Comparison of ENCODE assay signal across 9 cellular contexts in the genomic region with DNA sequence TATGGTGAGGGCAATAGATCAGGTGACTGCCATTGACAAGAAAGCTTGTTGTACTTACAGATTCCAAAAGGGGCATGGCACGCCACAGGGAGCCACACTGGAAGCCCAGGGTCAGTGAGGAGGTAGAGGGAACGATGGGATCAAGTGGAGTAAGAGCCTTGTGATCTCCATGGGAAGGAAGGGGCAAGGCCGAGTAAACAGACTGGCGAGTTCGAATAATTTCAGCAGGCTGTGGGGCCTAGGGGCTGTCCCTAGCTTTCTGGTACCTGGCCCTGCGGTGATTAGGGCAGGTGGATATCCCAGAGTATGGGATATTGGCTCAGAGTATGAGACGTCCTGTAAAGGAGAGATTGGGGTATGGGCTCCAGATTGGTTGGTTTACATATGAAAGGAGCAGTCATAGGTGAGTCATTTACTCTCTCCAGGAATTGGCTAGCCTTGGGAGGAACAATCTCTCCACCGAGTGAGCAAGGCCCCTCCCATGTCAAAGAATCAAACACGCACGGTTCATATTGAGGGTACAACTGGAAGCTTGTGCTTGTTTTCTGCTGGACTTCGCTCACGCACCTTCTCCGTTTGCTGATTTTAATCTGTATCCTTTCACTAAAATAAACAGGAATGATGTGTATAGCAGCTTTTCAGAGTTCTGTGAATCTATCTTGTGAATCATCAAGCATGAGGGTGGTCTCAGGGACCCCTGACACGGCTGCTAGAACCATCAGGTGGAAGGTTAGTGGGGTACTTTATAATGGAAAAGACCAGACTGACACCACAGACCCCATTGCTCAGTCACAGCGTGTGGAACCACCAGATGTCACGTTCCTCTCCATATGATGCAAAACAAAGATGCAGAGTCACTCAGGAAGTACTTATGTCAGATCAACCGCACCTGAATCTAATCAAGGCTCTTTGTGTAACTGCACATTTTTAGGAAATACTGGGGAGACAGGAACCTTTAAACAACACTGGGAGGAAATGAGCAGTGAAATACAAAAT. TPM values are rescaled to one million over a fixed set of nuclear protein-coding genes. Genes with fewer than 3 reads are reported as not detected.
DNase-seq lines count a peak whose midpoint lies in the region; ATAC-seq and TF ChIP-seq lines count a peak whose summit lies in the region.
"Had no signal": no experiment of that assay in that cellular context is flagged by ENCODE, and none has a peak within 500 bp of the region (broad histone marks: within the 10 kb centered on the region; RNA-seq: fewer than 3 reads in every experiment).

No MANE protein-coding gene starts in this region.

- H3K27ac ChIP-seq in epithelial cell of prostate, result peak overlapping the region; percentile 54
- H3K27ac ChIP-seq: lower lobe of right lung had no signal

- ATAC-seq in GM18861 (IDR thresholded peaks at IDR 0.05; ENCODE audit: unreplicated experiment) (no peak), GM19328 (IDR thresholded peaks at IDR 0.05; ENCODE audit: unreplicated experiment) (no peak)

- no peak overlapping the region for H3K4me3 ChIP-seq in AG04449 (ENCODE audit: low read depth, low read length)
- H3K4me3 ChIP-seq: lower lobe of right lung had no signal

- TF ChIP-seq CTCF in AG04449 (IDR thresholded peaks at IDR 0.05; ENCODE audit: insufficient read depth, low read length, missing control alignments), result no peak

- peak; percentile 26 for DNase-seq in AG04449 (ENCODE audit: low read depth, low spot score)
- peak; percentile 91 for DNase-seq in H4 (ENCODE audit: low spot score)
- peak; percentile 29 for DNase-seq in RKO (ENCODE audit: low spot score)
- no peak for DNase-seq in epithelial cell of prostate (ENCODE audit: low read depth, low spot score)
- DNase-seq in SW 1271 (lab: John Stamatoyannopoulos, UW), result no peak
- no peak for DNase-seq in ecto neural progenitor cell (ENCODE audit: low spot score)
- DNase-seq: lower lobe of right lung had no signal

- POLR2A ChIA-PET in AG04449 (lab: Yijun Ruan, JAX), result no interaction called here

- CTCF ChIA-PET in AG04449 (lab: Yijun Ruan, JAX), result interaction anchor here (0.8 to 1.3 kb wide), 3 partner anchors 12 to 129 kb away, joined by 3 read pairs; no protein-coding TSS in a partner anchor

RNA-seq across cellular contexts. Expression of a gene that starts 27.9 kb away (rescaled TPM):
- 50.6 and 85.4 TPM in 2 replicates for total RNA-seq in H4 (2014; rRNA removed; shearing (Covaris generic))

RNA-seq across cellular contexts. Expression of a gene that starts 29.0 kb away (rescaled TPM):
- total RNA-seq in H4 (2014; rRNA removed; shearing (Covaris generic)), result 79.7 and 81.1 TPM in 2 replicates

RNA-seq across cellular contexts. Expression of a gene that starts 38.1 kb away (rescaled TPM):
- total RNA-seq in H4 (2014; rRNA removed; shearing (Covaris generic)), result 17.8 and 20.6 TPM in 2 replicates

RNA-seq across cellular contexts. Expression of a gene that starts 53.3 kb away (rescaled TPM):
- total RNA-seq in H4 (2014; rRNA removed; shearing (Covaris generic)), result 276 and 279 TPM in 2 replicates

RNA-seq across cellular contexts. Expression of a gene that starts 53.5 kb away (rescaled TPM):
- 38.9 and 40.2 TPM in 2 replicates for total RNA-seq in H4 (2014; rRNA removed; shearing (Covaris generic))

Comparison
In these comparisons a context has a peak if more than half of its experiments do, and no peak if none do; other contexts are left out.
1. DNase-seq: peak in AG04449 (single experiment), H4 (single experiment) and RKO (single experiment); none in epithelial cell of prostate (single experiment), SW 1271 (0 of 2) and ecto neural progenitor cell (single experiment).